Comparison of ENCODE assay signal across 20 cellular contexts in the genomic region with DNA sequence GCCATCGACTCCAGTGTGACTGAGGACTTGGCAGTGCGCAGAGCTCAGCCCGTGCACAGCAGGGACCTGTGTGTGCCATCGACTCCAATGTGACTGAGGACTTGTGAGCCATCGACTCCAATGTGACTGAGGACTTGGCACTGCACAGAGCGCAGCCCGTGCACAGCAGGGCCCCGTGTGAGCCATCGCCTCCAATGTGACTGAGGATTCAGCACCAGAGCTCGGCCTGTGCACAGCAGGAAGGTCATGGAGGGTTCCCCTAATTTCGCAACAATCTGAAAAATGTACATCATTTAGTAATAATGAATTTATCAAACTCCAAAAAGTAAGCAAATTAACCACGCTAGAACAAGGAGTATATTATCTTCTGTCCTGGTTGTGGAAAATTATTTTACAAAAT.
"Had no signal": no experiment of that assay in that cellular context is flagged by ENCODE, and none has a peak within 500 bp of the region (broad histone marks: within the 10 kb centered on the region; RNA-seq: fewer than 3 reads in every experiment).

No MANE protein-coding gene starts in this region.

- H3K9me3 ChIP-seq: heart left ventricle, pancreas, suprapubic skin, thyroid gland had no signal

- H3K27ac ChIP-seq: heart left ventricle, neural progenitor cell, pancreas, suprapubic skin, thyroid gland had no signal

- H3K36me3 Mint-ChIP-seq: natural killer cell treated with Interleukin-12 subunit alpha and Interleukin-12 subunit beta and Interleukin-15 and Interleukin-18, amount 100 ng/mL, for 72 hours; neural progenitor cell; stimulated activated effector memory CD8-positive, alpha-beta T cell treated with anti-CD3 and anti-CD28 coated beads, Interleukin-12 subunit alpha, Interleukin-12 subunit beta, amount 100 ng/mL, for 72 hours; type B pancreatic cell had no signal

- H3K4me2 ChIP-seq: neural progenitor cell had no signal

- H3K36me3 ChIP-seq: heart left ventricle, neural progenitor cell, pancreas, suprapubic skin, thyroid gland had no signal

- H3K4me3 ChIP-seq: heart left ventricle, neural progenitor cell, pancreas, suprapubic skin, thyroid gland had no signal

- H3K27ac Mint-ChIP-seq: natural killer cell treated with Interleukin-12 subunit alpha and Interleukin-12 subunit beta and Interleukin-15 and Interleukin-18, amount 100 ng/mL, for 72 hours; neural progenitor cell; progenitor cell of endocrine pancreas; stimulated activated effector memory CD8-positive, alpha-beta T cell treated with anti-CD3 and anti-CD28 coated beads, Interleukin-12 subunit alpha, Interleukin-12 subunit beta, amount 100 ng/mL, for 72 hours; type B pancreatic cell had no signal

- H3K9ac ChIP-seq: neural progenitor cell had no signal

- H2AFZ ChIP-seq: neural progenitor cell had no signal

- H3K4me1 ChIP-seq: heart left ventricle, neural progenitor cell, pancreas, suprapubic skin had no signal

- H3K27me3 ChIP-seq: neural progenitor cell, pancreas, thyroid gland had no signal

- DNase-seq: dermis blood vessel endothelial cell; effector CD4-positive, alpha-beta T cell; heart left ventricle; hippocampal formation; kidney glomerular epithelial cell; mammary epithelial cell; midbrain; occipital lobe; pancreas; right cardiac atrium; stimulated activated CD4-positive, alpha-beta T cell treated with anti-CD3 and anti-CD28 coated beads, Interleukin-4, amount 100 ng/mL, for 1 hour; stimulated activated CD8-positive, alpha-beta memory T cell treated with anti-CD3 and anti-CD28 coated beads, Interleukin-4, amount 100 ng/mL, for 48 hours; stimulated activated naive CD8-positive, alpha-beta T cell treated with anti-CD3 and anti-CD28 coated beads, Interleukin-15, Interleukin-2, amounts not matched to agents 100 U/mL and 50 U/mL, for 24 hours; thyroid gland had no signal

- H3K4me3 Mint-ChIP-seq: natural killer cell treated with Interleukin-12 subunit alpha and Interleukin-12 subunit beta and Interleukin-15 and Interleukin-18, amount 100 ng/mL, for 72 hours; neural progenitor cell; stimulated activated effector memory CD8-positive, alpha-beta T cell treated with anti-CD3 and anti-CD28 coated beads, Interleukin-12 subunit alpha, Interleukin-12 subunit beta, amount 100 ng/mL, for 72 hours; type B pancreatic cell had no signal

- H3K9me3 Mint-ChIP-seq: natural killer cell treated with Interleukin-12 subunit alpha and Interleukin-12 subunit beta and Interleukin-15 and Interleukin-18, amount 100 ng/mL, for 72 hours; stimulated activated effector memory CD8-positive, alpha-beta T cell treated with anti-CD3 and anti-CD28 coated beads, Interleukin-12 subunit alpha, Interleukin-12 subunit beta, amount 100 ng/mL, for 72 hours; type B pancreatic cell had no signal

- H3K4me1 Mint-ChIP-seq: stimulated activated effector memory CD8-positive, alpha-beta T cell treated with anti-CD3 and anti-CD28 coated beads, Interleukin-12 subunit alpha, Interleukin-12 subunit beta, amount 100 ng/mL, for 72 hours had no signal
